Comparison of ENCODE assay signal across 14 cellular contexts in genomic region chr1:222777977-222778376, GRCh38. TPM values are rescaled to one million over a fixed set of nuclear protein-coding genes. Genes with fewer than 3 reads are reported as not detected.
DNase-seq lines count a peak whose midpoint lies in the region; ATAC-seq, FAIRE-seq and TF ChIP-seq lines count a peak whose summit lies in the region.
"Had no signal": no experiment of that assay in that cellular context is flagged by ENCODE, and none has a peak within 500 bp of the region (broad histone marks: within the 10 kb centered on the region; RNA-seq: fewer than 3 reads in every experiment).

No MANE protein-coding gene starts in this region.

- POLR2A ChIA-PET in activated CD8-positive, alpha-beta T cell treated with anti-CD3 and anti-CD28 coated beads, Interleukin-2, amount 10 ng/mL, durations not matched to agents 7 days and 5 days (lab: Charles Lee) = no interaction called here

- no peak overlapping the region for H4K8ac ChIP-seq in mesenchymal stem cell (ENCODE audit: low read length)

- no peak overlapping the region for H4K91ac ChIP-seq in mesenchymal stem cell (ENCODE audit: low read length)

- peak; percentile 47 for DNase-seq in GM23248
- peak; percentile 73 to 97 for DNase-seq in NCI-H1930 (lab: John Stamatoyannopoulos, UW)
- DNase-seq in bronchial epithelial cell (ENCODE audit: low read depth) = peak; percentile 98
- DNase-seq in mesenchymal stem cell = peak; percentile 16
- no peak for DNase-seq in H7
- DNase-seq in activated naive CD8-positive, alpha-beta T cell treated with anti-CD3 and anti-CD28 coated beads for 36 hours = no peak
- DNase-seq in activated CD8-positive, alpha-beta T cell treated with anti-CD3 and anti-CD28 coated beads, Interleukin-2, amount 10 ng/mL, durations not matched to agents 7 days and 5 days = no peak
- DNase-seq: activated naive CD8-positive, alpha-beta T cell treated with anti-CD3 and anti-CD28 coated beads, Interleukin-2, amount 50 U/mL, for 24 hours; dorsolateral prefrontal cortex; heart right ventricle; left ventricle myocardium superior; tibial artery had no signal

- FAIRE-seq in bronchial epithelial cell (lab: Jason Lieb, UNC) = no peak
- FAIRE-seq: GM12878 had no signal

- H2BK12ac ChIP-seq in mesenchymal stem cell (ENCODE audit: low read length in 2 of 2) = no peak overlapping the region

- H3K4me1 ChIP-seq in GM23248 (ENCODE audit: insufficient read depth) (peaks cover 3% of the 10 kb centered on the region; the same call in 1 of the 2 replicates), mesenchymal stem cell (ENCODE audit: control insufficient read depth, insufficient read depth, low read depth, low read length) (no peaks in the 10 kb centered on the region)
- H3K4me1 ChIP-seq: tibial artery had no signal

- CTCF ChIA-PET in activated CD8-positive, alpha-beta T cell treated with anti-CD3 and anti-CD28 coated beads, Interleukin-2, amount 10 ng/mL, durations not matched to agents 7 days and 5 days (lab: Charles Lee) = no interaction called here

- H3K18ac ChIP-seq in mesenchymal stem cell (ENCODE audit: low read depth in 1 of 2, low read length in 2 of 2) = no peak overlapping the region

- 34 to 39% methylated on average over 2 of the region's 2 CpGs for WGBS in GM23248 (ENCODE audit: low coverage in 1 of 2, low lambda C conversion rate in 2 of 2, missing lambda C conversion rate in 2 of 2), 2 experiments
- WGBS in mesenchymal stem cell = 78% methylated on average over 1 of the region's 2 CpGs

- H2BK5ac ChIP-seq in mesenchymal stem cell (ENCODE audit: low read depth, low read length, poor library complexity, severe bottlenecking) = no peak overlapping the region

- no peaks in the 10 kb centered on the region for H3K79me2 ChIP-seq in GM23248 (ENCODE audit: insufficient read depth)

- in situ Hi-C loops in GM23248 (cut with MboI) = no loop called here

- no peak overlapping the region for H2AK5ac ChIP-seq in mesenchymal stem cell (ENCODE audit: low read length, severe bottlenecking)

- TF ChIP-seq CTCF in bronchial epithelial cell (IDR thresholded peaks at IDR 0.05; ENCODE audit: insufficient read depth, low read length, severe bottlenecking) = no peak

- H3K9me2 ChIP-seq in GM23248 (ENCODE audit: insufficient read depth) = no peaks in the 10 kb centered on the region

- H3K27me3 Mint-ChIP-seq in activated naive CD8-positive, alpha-beta T cell treated with anti-CD3 and anti-CD28 coated beads for 36 hours = peaks cover 8% of the 10 kb centered on the region
- H3K27me3 Mint-ChIP-seq in activated CD8-positive, alpha-beta T cell treated with anti-CD3 and anti-CD28 coated beads, Interleukin-2, amount 10 ng/mL, durations not matched to agents 7 days and 5 days (ENCODE audit: low read depth) = peaks cover 14% of the 10 kb centered on the region

- H2AFZ ChIP-seq in GM23248 = no peak overlapping the region
- H2AFZ ChIP-seq in mesenchymal stem cell (ENCODE audit: low read depth, low read length) = no peak overlapping the region

- H3K4me3 ChIP-seq in GM23248 (no peak overlapping the region), bronchial epithelial cell (ENCODE audit: low read depth, low read length) (no peak overlapping the region), mesenchymal stem cell (ENCODE audit: insufficient read depth in 1 of 2, low read depth in 1 of 2, low read length in 2 of 2) (no peak overlapping the region), H7 (ENCODE audit: insufficient read depth, low read depth, low read length) (no peak overlapping the region)
- H3K4me3 ChIP-seq: dorsolateral prefrontal cortex, GM12878, heart right ventricle, tibial artery had no signal

- no peak overlapping the region for H3K27ac Mint-ChIP-seq in activated naive CD8-positive, alpha-beta T cell treated with anti-CD3 and anti-CD28 coated beads for 36 hours
- H3K27ac Mint-ChIP-seq in activated CD8-positive, alpha-beta T cell treated with anti-CD3 and anti-CD28 coated beads, Interleukin-2, amount 10 ng/mL, durations not matched to agents 7 days and 5 days = no peak overlapping the region
- H3K27ac Mint-ChIP-seq: activated naive CD8-positive, alpha-beta T cell treated with anti-CD3 and anti-CD28 coated beads, Interleukin-2, amount 50 U/mL, for 24 hours had no signal

- no peak overlapping the region for H2BK120ac ChIP-seq in mesenchymal stem cell (ENCODE audit: low read depth, low read length)

- H3K9me3 Mint-ChIP-seq in activated naive CD8-positive, alpha-beta T cell treated with anti-CD3 and anti-CD28 coated beads for 36 hours = no peaks in the 10 kb centered on the region
- no peaks in the 10 kb centered on the region for H3K9me3 Mint-ChIP-seq in activated CD8-positive, alpha-beta T cell treated with anti-CD3 and anti-CD28 coated beads, Interleukin-2, amount 10 ng/mL, durations not matched to agents 7 days and 5 days (ENCODE audit: insufficient read depth)
- H3K9me3 Mint-ChIP-seq: activated naive CD8-positive, alpha-beta T cell treated with anti-CD3 and anti-CD28 coated beads, Interleukin-2, amount 50 U/mL, for 24 hours had no signal

- H3F3A ChIP-seq in GM23248 (ENCODE audit: insufficient read depth) = peaks cover 5% of the 10 kb centered on the region; the same call in 1 of the 2 replicates

- H3K4me2 ChIP-seq in GM23248 (ENCODE audit: unreplicated experiment) (no peak overlapping the region), mesenchymal stem cell (ENCODE audit: low read length, poor library complexity, severe bottlenecking) (no peak overlapping the region)

- H3K79me1 ChIP-seq in mesenchymal stem cell (replicated peaks; ENCODE audit: low read length, poor library complexity, severe bottlenecking) = no peaks in the 10 kb centered on the region

- no peak for ATAC-seq in activated CD8-positive, alpha-beta T cell treated with anti-CD3 and anti-CD28 coated beads, Interleukin-2, amount 10 ng/mL, durations not matched to agents 7 days and 5 days
- ATAC-seq: activated naive CD8-positive, alpha-beta T cell treated with anti-CD3 and anti-CD28 coated beads, Interleukin-2, amount 50 U/mL, for 24 hours; GM12878; left ventricle myocardium superior had no signal

- peaks cover 2% of the 10 kb centered on the region for H3K4me1 Mint-ChIP-seq in activated naive CD8-positive, alpha-beta T cell treated with anti-CD3 and anti-CD28 coated beads for 36 hours
- H3K4me1 Mint-ChIP-seq in activated CD8-positive, alpha-beta T cell treated with anti-CD3 and anti-CD28 coated beads, Interleukin-2, amount 10 ng/mL, durations not matched to agents 7 days and 5 days (ENCODE audit: low read depth) = peaks cover 7% of the 10 kb centered on the region
- H3K4me1 Mint-ChIP-seq: neural crest cell had no signal

- H3K4ac ChIP-seq in mesenchymal stem cell (ENCODE audit: low read depth in 1 of 2, low read length in 2 of 2) = no peak overlapping the region

- no peaks in the 10 kb centered on the region for H3K36me3 ChIP-seq in GM23248 (ENCODE audit: low read depth)
- no peaks in the 10 kb centered on the region for H3K36me3 ChIP-seq in bronchial epithelial cell (ENCODE audit: control insufficient read depth, insufficient read depth, low read length)
- no peaks in the 10 kb centered on the region for H3K36me3 ChIP-seq in mesenchymal stem cell (ENCODE audit: control insufficient read depth in 1 of 2, insufficient read depth in 2 of 2, low read depth in 1 of 2, low read length in 2 of 2)
- H3K36me3 ChIP-seq in H7 (replicated peaks; ENCODE audit: control insufficient read depth, insufficient read depth, low read length) = no peaks in the 10 kb centered on the region
- H3K36me3 ChIP-seq: heart right ventricle, tibial artery had no signal

- H3K9ac ChIP-seq in GM23248 = no peak overlapping the region
- H3K9ac ChIP-seq in mesenchymal stem cell (ENCODE audit: low read length) = no peak overlapping the region

- H3K23ac ChIP-seq in mesenchymal stem cell (ENCODE audit: low read length in 2 of 2) = no peak overlapping the region

- H3K36me3 Mint-ChIP-seq in activated naive CD8-positive, alpha-beta T cell treated with anti-CD3 and anti-CD28 coated beads for 36 hours = no peaks in the 10 kb centered on the region
- H3K36me3 Mint-ChIP-seq in activated CD8-positive, alpha-beta T cell treated with anti-CD3 and anti-CD28 coated beads, Interleukin-2, amount 10 ng/mL, durations not matched to agents 7 days and 5 days (ENCODE audit: low read depth) = no peaks in the 10 kb centered on the region

- no peak overlapping the region for H3K14ac ChIP-seq in mesenchymal stem cell (ENCODE audit: low read length in 2 of 2)

- no peaks in the 10 kb centered on the region; the same call in 1 of the 2 replicates for H3K27me3 ChIP-seq in GM23248 (replicated peaks; ENCODE audit: insufficient read depth)
- H3K27me3 ChIP-seq in bronchial epithelial cell (ENCODE audit: control insufficient read depth, insufficient read depth, low read length) = no peaks in the 10 kb centered on the region
- H3K27me3 ChIP-seq in mesenchymal stem cell (ENCODE audit: control insufficient read depth in 1 of 2, insufficient read depth in 1 of 2, low read length in 2 of 2) = no peaks in the 10 kb centered on the region
- H3K27me3 ChIP-seq in H7 (ENCODE audit: control insufficient read depth, insufficient read depth, low read length) = no peaks in the 10 kb centered on the region

- H3K4me3 Mint-ChIP-seq in activated naive CD8-positive, alpha-beta T cell treated with anti-CD3 and anti-CD28 coated beads for 36 hours = no peak overlapping the region
- H3K4me3 Mint-ChIP-seq in activated CD8-positive, alpha-beta T cell treated with anti-CD3 and anti-CD28 coated beads, Interleukin-2, amount 10 ng/mL, durations not matched to agents 7 days and 5 days = no peak overlapping the region
- H3K4me3 Mint-ChIP-seq: activated naive CD8-positive, alpha-beta T cell treated with anti-CD3 and anti-CD28 coated beads, Interleukin-2, amount 50 U/mL, for 24 hours; neural crest cell had no signal

- no peaks in the 10 kb centered on the region for H4K20me1 ChIP-seq in GM23248 (ENCODE audit: insufficient read depth)

- H2BK15ac ChIP-seq in mesenchymal stem cell (ENCODE audit: low read depth, poor library complexity, severe bottlenecking) = no peak overlapping the region

- H3K9me3 ChIP-seq in GM23248 (ENCODE audit: low read depth) = no peaks in the 10 kb centered on the region
- no peaks in the 10 kb centered on the region for H3K9me3 ChIP-seq in mesenchymal stem cell (ENCODE audit: control insufficient read depth, low read length)
- H3K9me3 ChIP-seq: heart right ventricle, tibial artery had no signal

- H3K27ac ChIP-seq in GM23248 = no peak overlapping the region
- H3K27ac ChIP-seq in mesenchymal stem cell (ENCODE audit: low read length, poor library complexity, severe bottlenecking) = no peak overlapping the region
- H3K27ac ChIP-seq: heart right ventricle, tibial artery had no signal

RNA-seq across cellular contexts. Expression of gene DISP1, which starts 36.9 kb away (rescaled TPM):
- 1.5 and 2.6 TPM in 2 replicates for total RNA-seq in GM23248 (2014; rRNA removed; shearing (Covaris generic))
- polyA plus RNA-seq in GM23248 (2016; fragmentation: Nextera tagmentation; extraction: Ambion mirVana) = 3.1 and 3.6 TPM in 2 replicates
- 0.53 and 0.90 TPM in 2 replicates for total RNA-seq in bronchial epithelial cell
- 2.6 TPM for polyA plus RNA-seq in mesenchymal stem cell (2013, experiment 1 of 2)
- polyA plus RNA-seq in mesenchymal stem cell (2013, experiment 2 of 2) = 2.5 TPM
- 4.0 and 4.8 TPM in 2 replicates for total RNA-seq in H7 (2014; rRNA removed; shearing (Covaris generic))
- total RNA-seq in activated naive CD8-positive, alpha-beta T cell treated with anti-CD3 and anti-CD28 coated beads for 36 hours = 1 to 10 TPM; 1.6 to 1.9 TPM
- 1 to 10 TPM; 1.5 to 2.0 TPM for total RNA-seq in activated CD8-positive, alpha-beta T cell treated with anti-CD3 and anti-CD28 coated beads, Interleukin-2, amount 10 ng/mL, durations not matched to agents 7 days and 5 days

RNA-seq across cellular contexts. Expression of gene FAM177B, which starts 41.0 kb away (rescaled TPM):
- total RNA-seq in GM23248 (2014; rRNA removed; shearing (Covaris generic)) = not detected in 2 replicates
- polyA plus RNA-seq in GM23248 (2016; fragmentation: Nextera tagmentation; extraction: Ambion mirVana) = not detected in 2 replicates
- 0.38 TPM in 1 of 2 replicates, not detected in the other for total RNA-seq in bronchial epithelial cell
- not detected for polyA plus RNA-seq in mesenchymal stem cell (2013, experiment 1 of 2)
- polyA plus RNA-seq in mesenchymal stem cell (2013, experiment 2 of 2) = not detected
- not detected in 2 replicates for total RNA-seq in H7 (2014; rRNA removed; shearing (Covaris generic))
- not detected for total RNA-seq in activated naive CD8-positive, alpha-beta T cell treated with anti-CD3 and anti-CD28 coated beads for 36 hours
- not detected for total RNA-seq in activated CD8-positive, alpha-beta T cell treated with anti-CD3 and anti-CD28 coated beads, Interleukin-2, amount 10 ng/mL, durations not matched to agents 7 days and 5 days
- total RNA-seq: GM12878, heart right ventricle, left ventricle myocardium superior had no signal

Comparison
In these comparisons a context has a peak if more than half of its experiments do, and no peak if none do; other contexts are left out.
1. DNase-seq: peak in GM23248 (single experiment), NCI-H1930 (2 of 2), bronchial epithelial cell (single experiment) and mesenchymal stem cell (single experiment); none in H7 (single experiment), activated naive CD8-positive, alpha-beta T cell treated with anti-CD3 and anti-CD28 coated beads for 36 hours (single experiment) and activated CD8-positive, alpha-beta T cell treated with anti-CD3 and anti-CD28 coated beads, Interleukin-2, amount 10 ng/mL, durations not matched to agents 7 days and 5 days (single experiment).